ENCODE assay signal across 8 cellular contexts in genomic region chr4:158624889-158625478, GRCh38. TPM values are rescaled to one million over a fixed set of nuclear protein-coding genes. Genes with fewer than 3 reads are reported as not detected.
DNase-seq lines count a peak whose midpoint lies in the region; ATAC-seq and TF ChIP-seq lines count a peak whose summit lies in the region.

No MANE protein-coding gene starts in this region.

- H3K4me3 ChIP-seq in breast epithelium (no peak overlapping the region), vagina (no peak overlapping the region)

- H3K27ac ChIP-seq in breast epithelium (no peak overlapping the region), vagina (no peak overlapping the region)

- H3K9me3 ChIP-seq in breast epithelium (no peaks in the 10 kb centered on the region), vagina (no peaks in the 10 kb centered on the region)

- H3K27me3 ChIP-seq in breast epithelium, result no peaks in the 10 kb centered on the region
- no peaks in the 10 kb centered on the region for H3K27me3 ChIP-seq in vagina

- DNase-seq in DMS153 treated with DMSO at 0.1 percent for 48 hours (lab: John Stamatoyannopoulos, UW; ENCODE audit: unreplicated experiment) (peak; percentile 55), NCI-H69 (lab: John Stamatoyannopoulos, UW) (peak; percentile 71), breast epithelium (ENCODE audit: low spot score in 2 of 2) (no peak), kidney tubule cell (ENCODE audit: low spot score) (peak; percentile 53), vagina (ENCODE audit: extremely low spot score in 2 of 2) (no peak), DMS79 treated with DMSO at 0.1 percent for 48 hours (lab: John Stamatoyannopoulos, UW) (no peak)

- TF ChIP-seq POLR2A in breast epithelium (IDR thresholded peaks at IDR 0.05) (no peak), vagina (IDR thresholded peaks at IDR 0.05) (no peak)

- H3K4me1 ChIP-seq in breast epithelium, result no peaks in the 10 kb centered on the region
- H3K4me1 ChIP-seq in vagina, result no peaks in the 10 kb centered on the region

- TF ChIP-seq CTCF in breast epithelium (IDR thresholded peaks at IDR 0.05), result peak; percentile 66 to 79 (median 68)
- TF ChIP-seq CTCF in vagina (IDR thresholded peaks at IDR 0.05), result peak; percentile 41 to 84 (median 58)

- intact Hi-C loops in breast epithelium (cut with DNase I; ENCODE audit: low total_unique reads), result no loop called here
- intact Hi-C loops in vagina (cut with DNase I), result loop anchor here (1.0 kb wide), 1 partner anchor 365 kb away; no protein-coding TSS in a partner anchor

- ATAC-seq in GM19467 (IDR thresholded peaks at IDR 0.05; ENCODE audit: unreplicated experiment) (peak; percentile 79), HG03439 (IDR thresholded peaks at IDR 0.05; ENCODE audit: unreplicated experiment) (peak; percentile 87)

- H3K36me3 ChIP-seq in breast epithelium (no peaks in the 10 kb centered on the region), vagina (no peaks in the 10 kb centered on the region)

RNA-seq across cellular contexts. Expression of gene C4orf46, which starts 46.7 kb away (rescaled TPM):
- total RNA-seq in breast epithelium (1 to 10 TPM; 3.3 to 6.1 (median 5.4) TPM), vagina (5.9 TPM)

RNA-seq across cellular contexts. Expression of gene ETFDH, which starts 47.1 kb away (rescaled TPM):
- total RNA-seq in breast epithelium, result 10 to 100 TPM; 36.2 to 40.6 (median 39.7) TPM
- 20.4 TPM for total RNA-seq in vagina

Comparison
In these comparisons a context has a peak if more than half of its experiments do, and no peak if none do; other contexts are left out.
1. DNase-seq: peak in DMS153 treated with DMSO at 0.1 percent for 48 hours (single experiment), NCI-H69 (single experiment) and kidney tubule cell (single experiment); none in breast epithelium (0 of 2), vagina (0 of 2) and DMS79 treated with DMSO at 0.1 percent for 48 hours (single experiment).